In the genomic region with DNA sequence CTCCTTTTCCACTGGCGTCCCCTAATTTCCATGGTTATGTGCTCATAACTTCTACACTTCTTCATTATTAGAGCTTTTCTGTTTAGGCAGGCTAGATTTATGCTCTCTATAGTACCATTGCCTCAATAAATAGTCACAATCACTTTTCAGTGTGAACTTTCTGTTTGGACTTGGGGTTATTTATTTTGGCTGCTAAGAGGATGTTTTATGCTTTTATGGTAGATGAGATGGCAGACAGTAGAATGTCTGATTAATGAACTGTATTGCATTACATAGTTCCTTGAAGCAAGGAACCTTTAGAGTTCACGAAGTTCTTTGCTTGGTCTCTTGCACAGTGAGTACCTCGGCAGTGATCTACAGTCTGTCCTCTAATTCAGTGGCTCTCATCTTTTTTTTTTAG, we compare ENCODE assay signal across 17 cellular contexts. TPM values are rescaled to one million over a fixed set of nuclear protein-coding genes. Genes with fewer than 3 reads are reported as not detected.
"Had no signal": no experiment of that assay in that cellular context is flagged by ENCODE, and none has a peak within 500 bp of the region (broad histone marks: within the 10 kb centered on the region; RNA-seq: fewer than 3 reads in every experiment).

No MANE protein-coding gene starts in this region.

- DNase-seq: colonic mucosa; dermis blood vessel endothelial cell; erythroblast; foreskin keratinocyte; head of caudate nucleus; left lung; psoas muscle; retina; right lobe of liver; stimulated activated CD4-positive, alpha-beta T cell treated with anti-CD3 and anti-CD28 coated beads, Interleukin-2, amount 100 ng/mL, for 24 hours; stimulated activated CD4-positive, alpha-beta T cell treated with anti-CD3 and anti-CD28 coated beads, Interleukin-4, amount 100 ng/mL, for 4 hours; stimulated activated naive B cell treated with anti-CD40 and anti-IgM and Interleukin-4, amounts not matched to agents 10 μg/mL and 1 μg/mL and 100 μg/mL, for 72 hours; stimulated activated naive CD8-positive, alpha-beta T cell treated with anti-CD3 and anti-CD28 coated beads, Interleukin-15, amount 100 ng/mL, for 72 hours had no signal

- H3K4me1 Mint-ChIP-seq: stimulated activated naive B cell treated with anti-CD40 and anti-IgM and Interleukin-4, amounts not matched to agents 10 μg/mL and 1 μg/mL and 100 μg/mL, for 72 hours had no signal

- H3K4me3 Mint-ChIP-seq: natural killer cell treated with Interleukin-12 subunit alpha and Interleukin-12 subunit beta and Interleukin-15 and Interleukin-18, amount 100 ng/mL, for 72 hours; stimulated activated naive B cell treated with anti-CD40 and anti-IgM and Interleukin-4, amounts not matched to agents 10 μg/mL and 1 μg/mL and 100 μg/mL, for 72 hours; stimulated activated naive CD8-positive, alpha-beta T cell treated with anti-CD3 and anti-CD28 coated beads, Interleukin-15, amount 100 ng/mL, for 72 hours had no signal

- H3K27ac Mint-ChIP-seq: natural killer cell treated with Interleukin-12 subunit alpha and Interleukin-12 subunit beta and Interleukin-15 and Interleukin-18, amount 100 ng/mL, for 72 hours; stimulated activated naive B cell treated with anti-CD40 and anti-IgM and Interleukin-4, amounts not matched to agents 10 μg/mL and 1 μg/mL and 100 μg/mL, for 72 hours had no signal

RNA-seq across cellular contexts. Expression of a gene that starts 6.9 kb away (rescaled TPM):
- total RNA-seq: colonic mucosa, kidney epithelial cell, omental fat pad, subcutaneous adipose tissue had no signal
